ENCODE assay signal across 24 cellular contexts in genomic region chr2:185745864-185746859, GRCh38.
"Had no signal": no experiment of that assay in that cellular context is flagged by ENCODE, and none has a peak within 500 bp of the region (broad histone marks: within the 10 kb centered on the region; RNA-seq: fewer than 3 reads in every experiment).

No MANE protein-coding gene starts in this region.

- H3K4me1 ChIP-seq: esophagus muscularis mucosa, sigmoid colon, spleen, thyroid gland had no signal

- H3K9me3 Mint-ChIP-seq: activated CD4-positive, alpha-beta T cell treated with anti-CD3 and anti-CD28 coated beads, Interleukin-2, amount 10 ng/mL, durations not matched to agents 7 days and 5 days; activated T-helper 17 cell treated with anti-CD3 and anti-CD28 coated beads, Interleukin-2, amount 50 U/mL, for 72 hours; neural crest cell had no signal

- H3K36me3 ChIP-seq: esophagus muscularis mucosa, sigmoid colon, spleen, thyroid gland, WERI-Rb-1 had no signal

- ATAC-seq: activated naive CD4-positive, alpha-beta T cell treated with anti-CD3 and anti-CD28 coated beads, Interleukin-2, amount 50 U/mL, for 72 hours; activated T-helper 17 cell treated with anti-CD3 and anti-CD28 coated beads, Interleukin-2, amount 50 U/mL, for 72 hours; left ventricle myocardium superior had no signal

- H3K27me3 Mint-ChIP-seq: activated CD4-positive, alpha-beta T cell treated with anti-CD3 and anti-CD28 coated beads, Interleukin-2, amount 10 ng/mL, durations not matched to agents 7 days and 5 days; activated T-helper 17 cell treated with anti-CD3 and anti-CD28 coated beads, Interleukin-2, amount 50 U/mL, for 72 hours; brain; memory B cell; naive B cell had no signal

- H3K4me1 Mint-ChIP-seq: activated CD4-positive, alpha-beta T cell treated with anti-CD3 and anti-CD28 coated beads, Interleukin-2, amount 10 ng/mL, durations not matched to agents 7 days and 5 days; activated T-helper 17 cell treated with anti-CD3 and anti-CD28 coated beads, Interleukin-2, amount 50 U/mL, for 72 hours; brain; memory B cell; neural crest cell had no signal

- H3K9me3 ChIP-seq: esophagus muscularis mucosa, sigmoid colon, spleen, thyroid gland had no signal

- DNase-seq: activated CD4-positive, alpha-beta T cell treated with anti-CD3 and anti-CD28 coated beads, Interleukin-2, amount 10 ng/mL, durations not matched to agents 7 days and 5 days; activated CD4-positive, CD25-positive, alpha-beta regulatory T cell treated with anti-CD3 and anti-CD28 coated beads, Interleukin-2, amount 50 U/mL, for 72 hours; activated T-cell treated with anti-CD3 and anti-CD28 coated beads, Interleukin-2, amount 50 U/mL, for 1 hour; aorta; caudate nucleus; effector memory CD4-positive, alpha-beta T cell; hypothalamus; left ventricle myocardium superior; naive B cell; occipital lobe; posterior cingulate gyrus; sigmoid colon; spleen; stimulated activated CD4-positive, alpha-beta T cell treated with anti-CD3 and anti-CD28 coated beads, Interleukin-4, amount 100 ng/mL, for 1 hour; stimulated activated naive CD4-positive, alpha-beta T cell; T-helper 1 cell; thyroid gland; WERI-Rb-1 had no signal

- H3K27me3 ChIP-seq: esophagus muscularis mucosa, sigmoid colon, spleen, thyroid gland had no signal

- H3K4me3 ChIP-seq: esophagus muscularis mucosa, sigmoid colon, spleen, thyroid gland had no signal

- H3K27ac ChIP-seq: esophagus muscularis mucosa, sigmoid colon, spleen, thyroid gland, WERI-Rb-1 had no signal

- H3K27ac Mint-ChIP-seq: activated CD4-positive, alpha-beta T cell treated with anti-CD3 and anti-CD28 coated beads, Interleukin-2, amount 10 ng/mL, durations not matched to agents 7 days and 5 days; activated naive CD4-positive, alpha-beta T cell treated with anti-CD3 and anti-CD28 coated beads, Interleukin-2, amount 50 U/mL, for 72 hours; activated T-helper 17 cell treated with anti-CD3 and anti-CD28 coated beads, Interleukin-2, amount 50 U/mL, for 72 hours; brain; memory B cell had no signal

- H3K36me3 Mint-ChIP-seq: activated naive CD4-positive, alpha-beta T cell treated with anti-CD3 and anti-CD28 coated beads, Interleukin-2, amount 50 U/mL, for 72 hours; memory B cell; naive B cell had no signal

- H3K4me3 Mint-ChIP-seq: activated CD4-positive, alpha-beta T cell treated with anti-CD3 and anti-CD28 coated beads, Interleukin-2, amount 10 ng/mL, durations not matched to agents 7 days and 5 days; activated T-helper 17 cell treated with anti-CD3 and anti-CD28 coated beads, Interleukin-2, amount 50 U/mL, for 72 hours; brain; memory B cell; naive B cell; neural crest cell had no signal
